17 cellular contexts compared by ENCODE assay signal in the genomic region with DNA sequence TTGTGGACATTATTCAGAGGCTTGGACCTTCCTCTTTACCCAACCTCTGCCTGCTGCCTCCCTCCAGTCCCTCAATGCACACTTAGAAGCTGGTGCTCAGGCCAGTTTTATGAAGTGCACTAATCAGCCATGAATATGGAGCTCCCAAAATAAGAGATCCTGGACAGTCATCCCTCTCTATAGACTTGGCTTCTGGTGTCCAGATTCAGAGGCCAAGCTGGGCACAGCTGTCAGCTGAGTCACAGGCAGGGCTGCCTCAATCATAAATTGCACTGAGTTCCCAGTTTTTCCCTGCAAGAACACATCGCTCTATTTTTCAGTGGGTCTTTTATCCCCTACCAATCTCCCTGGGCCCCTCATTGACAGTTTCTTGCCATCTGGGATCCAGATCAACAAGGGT.
"Had no signal": no experiment of that assay in that cellular context is flagged by ENCODE, and none has a peak within 500 bp of the region (broad histone marks: within the 10 kb centered on the region; RNA-seq: fewer than 3 reads in every experiment).

No MANE protein-coding gene starts in this region.

- H3K9me3 Mint-ChIP-seq: activated B cell treated with CpG ODN at 0.5 μM for 24 hours; activated CD4-positive, alpha-beta T cell treated with anti-CD3 and anti-CD28 coated beads, Interleukin-2, amount 10 ng/mL, durations not matched to agents 7 days and 5 days; activated naive CD4-positive, alpha-beta T cell treated with anti-CD3 and anti-CD28 coated beads, Interleukin-2, amount 10 ng/mL, durations not matched to agents 7 days and 5 days; activated T-helper 2 cell treated with anti-CD3 and anti-CD28 coated beads, Interferon-gamma antibody, Interleukin-2, Interleukin-4, amounts not matched to agents 10 μg/mL and 5 μg/mL and 100 μg/mL, durations not matched to agents 14 hours and 24 hours and 36 hours; mesothelial cell of epicardium; type B pancreatic cell had no signal

- H3K27ac Mint-ChIP-seq: activated B cell treated with CpG ODN at 0.5 μM for 24 hours; activated CD4-positive, alpha-beta T cell treated with anti-CD3 and anti-CD28 coated beads, Interleukin-2, amount 10 ng/mL, durations not matched to agents 7 days and 5 days; activated naive CD4-positive, alpha-beta T cell treated with anti-CD3 and anti-CD28 coated beads, Interleukin-2, amount 10 ng/mL, durations not matched to agents 7 days and 5 days; activated T-helper 2 cell treated with anti-CD3 and anti-CD28 coated beads, Interferon-gamma antibody, Interleukin-2, Interleukin-4, amounts not matched to agents 10 μg/mL and 5 μg/mL and 100 μg/mL, durations not matched to agents 14 hours and 24 hours and 36 hours; mesothelial cell of epicardium; naive B cell; T-helper 17 cell; type B pancreatic cell had no signal

- H3K36me3 Mint-ChIP-seq: activated naive CD4-positive, alpha-beta T cell treated with anti-CD3 and anti-CD28 coated beads, Interleukin-2, amount 10 ng/mL, durations not matched to agents 7 days and 5 days; mesothelial cell of epicardium; naive B cell had no signal

- H3K4me3 ChIP-seq: body of pancreas, esophagus muscularis mucosa, prostate gland had no signal

- H3K4me3 Mint-ChIP-seq: activated B cell treated with CpG ODN at 0.5 μM for 24 hours; activated CD4-positive, alpha-beta T cell treated with anti-CD3 and anti-CD28 coated beads, Interleukin-2, amount 10 ng/mL, durations not matched to agents 7 days and 5 days; activated naive CD4-positive, alpha-beta T cell treated with anti-CD3 and anti-CD28 coated beads, Interleukin-2, amount 10 ng/mL, durations not matched to agents 7 days and 5 days; mesothelial cell of epicardium; T-helper 17 cell; type B pancreatic cell had no signal

- H3K9me3 ChIP-seq: body of pancreas, esophagus muscularis mucosa, prostate gland had no signal

- H3K4me1 Mint-ChIP-seq: activated B cell treated with CpG ODN at 0.5 μM for 24 hours; activated CD4-positive, alpha-beta T cell treated with anti-CD3 and anti-CD28 coated beads, Interleukin-2, amount 10 ng/mL, durations not matched to agents 7 days and 5 days; activated naive CD4-positive, alpha-beta T cell treated with anti-CD3 and anti-CD28 coated beads, Interleukin-2, amount 10 ng/mL, durations not matched to agents 7 days and 5 days; naive B cell; T-helper 17 cell had no signal

- H3K27ac ChIP-seq: body of pancreas, esophagus muscularis mucosa, prostate gland had no signal

- H3K27me3 ChIP-seq: body of pancreas had no signal

- H3K36me3 ChIP-seq: esophagus muscularis mucosa, prostate gland had no signal

- DNase-seq: activated B cell treated with CpG ODN at 0.5 μM for 24 hours; activated CD4-positive, alpha-beta T cell treated with anti-CD3 and anti-CD28 coated beads, Interleukin-2, amount 10 ng/mL, durations not matched to agents 7 days and 5 days; activated naive CD4-positive, alpha-beta T cell treated with anti-CD3 and anti-CD28 coated beads, Interleukin-2, amount 10 ng/mL, durations not matched to agents 7 days and 5 days; body of pancreas; cerebellar nuclear complex; dermis blood vessel endothelial cell; foreskin melanocyte; kidney; naive B cell; stimulated activated CD4-positive, alpha-beta T cell treated with anti-CD3 and anti-CD28 coated beads, Interleukin-2, amount 100 ng/mL, for 48 hours; stimulated activated naive CD4-positive, alpha-beta T cell treated with Interleukin-2 at 50 U/mL for 16 hours; T-helper 17 cell had no signal

- H3K4me1 ChIP-seq: body of pancreas, esophagus muscularis mucosa, prostate gland had no signal

- ATAC-seq: body of pancreas, T-helper 17 cell had no signal
